ENCODE assay signal across 8 cellular contexts in the genomic region with DNA sequence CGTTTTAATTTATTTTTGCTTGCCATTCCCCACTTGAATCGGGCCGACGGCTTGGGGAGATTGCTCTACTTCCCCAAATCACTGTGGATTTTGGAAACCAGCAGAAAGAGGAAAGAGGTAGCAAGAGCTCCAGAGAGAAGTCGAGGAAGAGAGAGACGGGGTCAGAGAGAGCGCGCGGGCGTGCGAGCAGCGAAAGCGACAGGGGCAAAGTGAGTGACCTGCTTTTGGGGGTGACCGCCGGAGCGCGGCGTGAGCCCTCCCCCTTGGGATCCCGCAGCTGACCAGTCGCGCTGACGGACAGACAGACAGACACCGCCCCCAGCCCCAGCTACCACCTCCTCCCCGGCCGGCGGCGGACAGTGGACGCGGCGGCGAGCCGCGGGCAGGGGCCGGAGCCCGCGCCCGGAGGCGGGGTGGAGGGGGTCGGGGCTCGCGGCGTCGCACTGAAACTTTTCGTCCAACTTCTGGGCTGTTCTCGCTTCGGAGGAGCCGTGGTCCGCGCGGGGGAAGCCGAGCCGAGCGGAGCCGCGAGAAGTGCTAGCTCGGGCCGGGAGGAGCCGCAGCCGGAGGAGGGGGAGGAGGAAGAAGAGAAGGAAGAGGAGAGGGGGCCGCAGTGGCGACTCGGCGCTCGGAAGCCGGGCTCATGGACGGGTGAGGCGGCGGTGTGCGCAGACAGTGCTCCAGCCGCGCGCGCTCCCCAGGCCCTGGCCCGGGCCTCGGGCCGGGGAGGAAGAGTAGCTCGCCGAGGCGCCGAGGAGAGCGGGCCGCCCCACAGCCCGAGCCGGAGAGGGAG. TPM values are rescaled to one million over a fixed set of nuclear protein-coding genes. Genes with fewer than 3 reads are reported as not detected.
DNase-seq lines count a peak whose midpoint lies in the region; ATAC-seq and TF ChIP-seq lines count a peak whose summit lies in the region.

No MANE protein-coding gene starts in this region.

- TF ChIP-seq EP300 in upper lobe of left lung (IDR thresholded peaks at IDR 0.05) = no peak

- peak overlapping the region; percentile 81 to 97 (median 90) for H3K4me3 Mint-ChIP-seq in naive thymus-derived CD8-positive, alpha-beta T cell

- H3K36me3 Mint-ChIP-seq in naive thymus-derived CD8-positive, alpha-beta T cell = no peaks in the 10 kb centered on the region

- DNase-seq in AG20443 (ENCODE audit: low spot score) (peak; percentile 75), NOMO-1 treated with dmso at 0.1 percent for 144 hours (lab: John Stamatoyannopoulos, UW; ENCODE audit: unreplicated experiment) (peak; percentile 48), fibroblast of the aortic adventitia (ENCODE audit: low read depth) (no peak), upper lobe of left lung (peak; percentile 85 to 93)
- peak; percentile 12 for DNase-seq in activated T-helper 9 cell treated with anti-CD3 and anti-CD28 coated beads, Interleukin-2, amount 50 U/mL, for 16 hours (ENCODE audit: low read depth)
- DNase-seq in naive thymus-derived CD8-positive, alpha-beta T cell = peak in 2 of 10 donors; percentile 17 to 18

- peaks cover 10 to 32% (median 15%) of the 10 kb centered on the region in 5 donors for H3K27me3 Mint-ChIP-seq in naive thymus-derived CD8-positive, alpha-beta T cell

- no peaks in the 10 kb centered on the region for H3K27me3 ChIP-seq in upper lobe of left lung

- POLR2A ChIA-PET in naive thymus-derived CD8-positive, alpha-beta T cell (lab: Charles Lee) = interaction anchor here (1.0 to 2.9 kb wide), 5 partner anchors 18 to 309 kb away, joined by 3 to 21 read pairs (median 12); no protein-coding TSS in a partner anchor

- WGBS in upper lobe of left lung, 2 donors = 0 to 1% methylated on average over 30 to 61 of the region's 84 CpGs

- no peaks in the 10 kb centered on the region for H3K9me3 ChIP-seq in upper lobe of left lung

- H3K4me1 ChIP-seq in upper lobe of left lung = peaks cover 38 to 56% (median 45%) of the 10 kb centered on the region in 4 donors

- H3K27ac ChIP-seq in upper lobe of left lung = peak overlapping the region; percentile 84 to 97 (median 94)

- H3K9me3 Mint-ChIP-seq in naive thymus-derived CD8-positive, alpha-beta T cell = no peaks in the 10 kb centered on the region

- TF ChIP-seq POLR2A in upper lobe of left lung (IDR thresholded peaks at IDR 0.05) = peak in 2 of 4 donors; percentile 66 to 68

- ATAC-seq in GM21717 (IDR thresholded peaks at IDR 0.05; ENCODE audit: unreplicated experiment) (peak; percentile 8), upper lobe of left lung (ENCODE audit: low FRiP score in 2 of 2) (peak; percentile 49 to 56), GM21515 (IDR thresholded peaks at IDR 0.05; ENCODE audit: unreplicated experiment) (no peak)
- ATAC-seq in naive thymus-derived CD8-positive, alpha-beta T cell = peak in 1 of 2 donors; percentile 8

- H3K4me3 ChIP-seq in fibroblast of the aortic adventitia (ENCODE audit: low read depth, low read length) (peak overlapping the region; percentile 97), upper lobe of left lung (peak overlapping the region; percentile 64 to 80 (median 75))

- H3K36me3 ChIP-seq in upper lobe of left lung = no peaks in the 10 kb centered on the region

- TF ChIP-seq CTCF in fibroblast of the aortic adventitia (IDR thresholded peaks at IDR 0.05; ENCODE audit: insufficient read depth, low read length) (no peak), upper lobe of left lung (IDR thresholded peaks at IDR 0.05) (no peak)

- peaks cover 13 to 33% (median 24%) of the 10 kb centered on the region in 4 donors for H3K4me1 Mint-ChIP-seq in naive thymus-derived CD8-positive, alpha-beta T cell

- peak overlapping the region in 5 of 10 donors; percentile 56 to 86 (median 78) for H3K27ac Mint-ChIP-seq in naive thymus-derived CD8-positive, alpha-beta T cell

RNA-seq across cellular contexts. Expression of gene VEGFA, which starts 0.6 kb away (rescaled TPM):
- total RNA-seq in fibroblast of the aortic adventitia (ENCODE audit: low replicate concordance) = 98.9 and 163 TPM in 2 replicates
- 1 to 10 TPM; 4.5 to 5.6 TPM for total RNA-seq in naive thymus-derived CD8-positive, alpha-beta T cell
- not detected for polyA plus RNA-seq in naive thymus-derived CD8-positive, alpha-beta T cell
- 100 to 1,000 TPM; 129 to 564 (median 261) TPM for total RNA-seq in upper lobe of left lung

Comparison
In these comparisons a context has a peak if more than half of its experiments do, and no peak if none do; other contexts are left out.
1. RNA of gene VEGFA, which starts 0.6 kb away (total RNA-seq): 129 to 564 TPM in upper lobe of left lung and 98.9 to 163 TPM in fibroblast of the aortic adventitia; 4.5 to 5.6 TPM in naive thymus-derived CD8-positive, alpha-beta T cell; every median in the first group is over 10 times any median in the second.